17 cellular contexts compared by ENCODE assay signal in genomic region chr5:163248856-163249255, GRCh38.
"Had no signal": no experiment of that assay in that cellular context is flagged by ENCODE, and none has a peak within 500 bp of the region (broad histone marks: within the 10 kb centered on the region; RNA-seq: fewer than 3 reads in every experiment).

No MANE protein-coding gene starts in this region.

- H3K36me3 ChIP-seq: brain microvascular endothelial cell, heart left ventricle, ovary, thoracic aorta had no signal

- H3K27me3 ChIP-seq: brain microvascular endothelial cell, dorsolateral prefrontal cortex, heart left ventricle, ovary had no signal

- H3K4me3 Mint-ChIP-seq: nephron; stimulated activated naive CD8-positive, alpha-beta T cell treated with anti-CD3 and anti-CD28 coated beads, Interleukin-15, Interleukin-2, amounts not matched to agents 100 ng/mL and 50 ng/mL, for 24 hours had no signal

- H3K9me3 Mint-ChIP-seq: nephron; stimulated activated naive CD8-positive, alpha-beta T cell treated with anti-CD3 and anti-CD28 coated beads, Interleukin-15, Interleukin-2, amounts not matched to agents 100 ng/mL and 50 ng/mL, for 24 hours had no signal

- DNase-seq: activated CD4-positive, alpha-beta T cell treated with anti-CD3 and anti-CD28 coated beads for 48 hours; activated naive CD4-positive, alpha-beta T cell treated with Interleukin-2 at 50 U/mL for 16 hours; brain microvascular endothelial cell; cerebellar nuclear complex; dorsolateral prefrontal cortex; foreskin fibroblast; heart left ventricle; kidney; left ventricle myocardium superior; mesendoderm; ovary; stimulated activated CD4-positive, alpha-beta T cell treated with anti-CD3 and anti-CD28 coated beads, Interleukin-15, amount 100 ng/mL, for 24 hours; stimulated activated CD4-positive, alpha-beta T cell treated with anti-CD3 and anti-CD28 coated beads, Interleukin-4, amount 100 ng/mL, for 24 hours had no signal

- H3K9me3 ChIP-seq: heart left ventricle, ovary, thoracic aorta had no signal

- ATAC-seq: esophagus mucosa, heart left ventricle, left ventricle myocardium superior had no signal

- H3K4me3 ChIP-seq: dorsolateral prefrontal cortex, heart left ventricle, ovary, thoracic aorta had no signal

- H3K4me1 ChIP-seq: heart left ventricle had no signal

- H3K27ac ChIP-seq: brain microvascular endothelial cell, dorsolateral prefrontal cortex, heart left ventricle, ovary, thoracic aorta had no signal

- H3K4me1 Mint-ChIP-seq: nephron had no signal

- H3K27ac Mint-ChIP-seq: nephron; stimulated activated naive CD8-positive, alpha-beta T cell treated with anti-CD3 and anti-CD28 coated beads, Interleukin-15, Interleukin-2, amounts not matched to agents 100 ng/mL and 50 ng/mL, for 24 hours had no signal

- H3K27me3 Mint-ChIP-seq: stimulated activated naive CD8-positive, alpha-beta T cell treated with anti-CD3 and anti-CD28 coated beads, Interleukin-15, Interleukin-2, amounts not matched to agents 100 ng/mL and 50 ng/mL, for 24 hours had no signal
